In the genomic region with DNA sequence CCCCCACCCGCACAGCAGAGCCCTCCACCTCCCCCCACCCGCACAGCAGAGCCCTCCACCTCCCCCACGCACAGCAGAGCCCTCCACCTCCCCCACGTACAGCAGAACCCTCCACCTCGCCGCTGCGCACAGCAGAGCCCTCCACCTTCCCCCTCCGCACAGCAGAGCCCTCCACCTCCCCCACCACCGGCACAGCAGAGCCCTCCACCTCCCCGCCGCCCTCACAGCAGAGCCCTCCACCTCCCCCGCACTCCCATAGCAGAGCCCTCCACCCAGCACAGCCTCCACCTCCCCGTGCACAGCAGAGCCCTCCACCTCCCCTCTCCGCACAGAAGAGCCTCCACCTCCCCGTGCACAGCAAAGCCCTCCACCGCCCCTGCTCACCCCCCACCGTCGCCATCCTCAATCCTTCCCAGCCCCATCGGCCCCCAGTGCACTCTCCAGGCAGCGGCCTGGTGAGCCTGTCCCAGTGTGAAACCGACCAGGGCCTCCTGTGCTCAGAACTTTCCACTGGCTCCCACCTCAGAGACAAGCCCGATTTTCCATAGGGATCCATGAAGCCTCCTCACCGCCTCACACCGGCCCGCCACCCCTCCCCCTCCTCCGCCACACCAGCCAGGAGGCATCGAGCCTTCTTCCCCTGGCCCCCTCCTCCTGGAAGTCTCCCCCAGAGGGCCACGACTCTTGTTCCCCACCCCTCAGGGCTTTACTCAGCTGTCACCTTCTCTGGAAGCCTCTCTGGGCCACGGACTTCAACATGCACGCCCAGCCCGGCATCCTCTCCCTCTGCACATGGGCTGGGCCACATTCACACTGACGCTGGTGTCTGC, we compare ENCODE assay signal across 30 cellular contexts.
"Had no signal": no experiment of that assay in that cellular context is flagged by ENCODE, and none has a peak within 500 bp of the region (broad histone marks: within the 10 kb centered on the region; RNA-seq: fewer than 3 reads in every experiment).

No MANE protein-coding gene starts in this region.

- H3K9me3 Mint-ChIP-seq: activated CD4-positive, alpha-beta memory T cell treated with anti-CD3 and anti-CD28 coated beads, Interleukin-2, amount 10 ng/mL, durations not matched to agents 7 days and 5 days; activated CD4-positive, alpha-beta T cell treated with anti-CD3 and anti-CD28 coated beads, Interleukin-2, amount 10 ng/mL, durations not matched to agents 7 days and 5 days; activated naive CD4-positive, alpha-beta T cell treated with anti-CD3 and anti-CD28 coated beads, Interleukin-2, amount 10 ng/mL, durations not matched to agents 7 days and 5 days; activated naive CD8-positive, alpha-beta T cell treated with anti-CD3 and anti-CD28 coated beads, Interleukin-2, amount 10 ng/mL, durations not matched to agents 7 days and 5 days; activated T-cell treated with anti-CD3 and anti-CD28 coated beads, Interleukin-2, amount 50 U/mL, for 24 hours; effector memory CD8-positive, alpha-beta T cell; memory B cell; natural killer cell treated with Interleukin-12 subunit alpha and Interleukin-12 subunit beta and Interleukin-15 and Interleukin-18, amount 100 ng/mL, for 72 hours had no signal

- H3K27ac ChIP-seq: brain microvascular endothelial cell, gastroesophageal sphincter, neutrophil, prostate gland, testis, transverse colon had no signal

- H3K9me3 ChIP-seq: gastroesophageal sphincter, mucosa of descending colon, neutrophil, prostate gland, testis, transverse colon had no signal

- H3K4me3 Mint-ChIP-seq: activated CD4-positive, alpha-beta memory T cell treated with anti-CD3 and anti-CD28 coated beads, Interleukin-2, amount 10 ng/mL, durations not matched to agents 7 days and 5 days; activated CD4-positive, alpha-beta T cell treated with anti-CD3 and anti-CD28 coated beads, Interleukin-2, amount 10 ng/mL, durations not matched to agents 7 days and 5 days; activated naive CD4-positive, alpha-beta T cell treated with anti-CD3 and anti-CD28 coated beads, Interleukin-2, amount 10 ng/mL, durations not matched to agents 7 days and 5 days; activated naive CD8-positive, alpha-beta T cell treated with anti-CD3 and anti-CD28 coated beads, Interleukin-2, amount 10 ng/mL, durations not matched to agents 7 days and 5 days; activated T-cell treated with anti-CD3 and anti-CD28 coated beads, Interleukin-2, amount 50 U/mL, for 24 hours; effector memory CD8-positive, alpha-beta T cell; memory B cell; natural killer cell treated with Interleukin-12 subunit alpha and Interleukin-12 subunit beta and Interleukin-15 and Interleukin-18, amount 100 ng/mL, for 72 hours; T-helper 17 cell had no signal

- H3K27me3 Mint-ChIP-seq: activated CD4-positive, alpha-beta memory T cell treated with anti-CD3 and anti-CD28 coated beads, Interleukin-2, amount 10 ng/mL, durations not matched to agents 7 days and 5 days; activated CD4-positive, alpha-beta T cell treated with anti-CD3 and anti-CD28 coated beads, Interleukin-2, amount 10 ng/mL, durations not matched to agents 7 days and 5 days; activated naive CD4-positive, alpha-beta T cell treated with anti-CD3 and anti-CD28 coated beads, Interleukin-2, amount 10 ng/mL, durations not matched to agents 7 days and 5 days; activated naive CD8-positive, alpha-beta T cell treated with anti-CD3 and anti-CD28 coated beads, Interleukin-2, amount 10 ng/mL, durations not matched to agents 7 days and 5 days; activated T-cell treated with anti-CD3 and anti-CD28 coated beads, Interleukin-2, amount 50 U/mL, for 24 hours; effector memory CD8-positive, alpha-beta T cell; memory B cell; natural killer cell treated with Interleukin-12 subunit alpha and Interleukin-12 subunit beta and Interleukin-15 and Interleukin-18, amount 100 ng/mL, for 72 hours; T-helper 17 cell had no signal

- H3K36me3 Mint-ChIP-seq: activated naive CD4-positive, alpha-beta T cell treated with anti-CD3 and anti-CD28 coated beads, Interleukin-2, amount 10 ng/mL, durations not matched to agents 7 days and 5 days; activated naive CD8-positive, alpha-beta T cell treated with anti-CD3 and anti-CD28 coated beads, Interleukin-2, amount 10 ng/mL, durations not matched to agents 7 days and 5 days; memory B cell; natural killer cell treated with Interleukin-12 subunit alpha and Interleukin-12 subunit beta and Interleukin-15 and Interleukin-18, amount 100 ng/mL, for 72 hours had no signal

- H3K4me1 ChIP-seq: gastroesophageal sphincter, prostate gland had no signal

- DNase-seq: activated CD4-positive, alpha-beta memory T cell treated with anti-CD3 and anti-CD28 coated beads, Interleukin-2, amount 10 ng/mL, durations not matched to agents 7 days and 5 days; activated CD4-positive, alpha-beta T cell treated with anti-CD3 and anti-CD28 coated beads for 1 hour; activated CD4-positive, alpha-beta T cell treated with anti-CD3 and anti-CD28 coated beads, Interleukin-2, amount 10 ng/mL, durations not matched to agents 7 days and 5 days; activated CD8-positive, alpha-beta memory T cell treated with anti-CD3 and anti-CD28 coated beads, Interleukin-2, amount 50 U/mL, for 48 hours; activated gamma-delta T cell; activated naive CD4-positive, alpha-beta T cell treated with anti-CD3 and anti-CD28 coated beads, Interleukin-2, amount 10 ng/mL, durations not matched to agents 7 days and 5 days; activated naive CD8-positive, alpha-beta T cell treated with anti-CD3 and anti-CD28 coated beads, Interleukin-2, amount 10 ng/mL, durations not matched to agents 7 days and 5 days; activated T-cell treated with anti-CD3 and anti-CD28 coated beads, Interleukin-2, amount 50 U/mL, for 24 hours; cortex of kidney; effector memory CD8-positive, alpha-beta T cell; erythroblast; head of caudate nucleus; hippocampal formation; left colon; mucosa of descending colon; retina; stimulated activated naive CD4-positive, alpha-beta T cell; T-helper 17 cell; T1000; testis; transverse colon had no signal

- H3K27me3 ChIP-seq: brain microvascular endothelial cell, gastroesophageal sphincter, neutrophil, testis, transverse colon had no signal

- FAIRE-seq: astrocyte, keratinocyte, urothelium cell line had no signal

- H3K4me1 Mint-ChIP-seq: activated CD4-positive, alpha-beta memory T cell treated with anti-CD3 and anti-CD28 coated beads, Interleukin-2, amount 10 ng/mL, durations not matched to agents 7 days and 5 days; activated CD4-positive, alpha-beta T cell treated with anti-CD3 and anti-CD28 coated beads, Interleukin-2, amount 10 ng/mL, durations not matched to agents 7 days and 5 days; activated naive CD4-positive, alpha-beta T cell treated with anti-CD3 and anti-CD28 coated beads, Interleukin-2, amount 10 ng/mL, durations not matched to agents 7 days and 5 days; activated naive CD8-positive, alpha-beta T cell treated with anti-CD3 and anti-CD28 coated beads, Interleukin-2, amount 10 ng/mL, durations not matched to agents 7 days and 5 days; memory B cell had no signal

- H3K36me3 ChIP-seq: brain microvascular endothelial cell, gastroesophageal sphincter, neutrophil, prostate gland, transverse colon had no signal

- ATAC-seq: effector memory CD8-positive, alpha-beta T cell; gastroesophageal sphincter; left colon; mucosa of descending colon; natural killer cell treated with Interleukin-12 subunit alpha and Interleukin-12 subunit beta and Interleukin-15 and Interleukin-18, amount 100 ng/mL, for 72 hours; T-helper 17 cell had no signal

- H3K27ac Mint-ChIP-seq: activated CD4-positive, alpha-beta memory T cell treated with anti-CD3 and anti-CD28 coated beads, Interleukin-2, amount 10 ng/mL, durations not matched to agents 7 days and 5 days; activated naive CD4-positive, alpha-beta T cell treated with anti-CD3 and anti-CD28 coated beads, Interleukin-2, amount 10 ng/mL, durations not matched to agents 7 days and 5 days; activated naive CD8-positive, alpha-beta T cell treated with anti-CD3 and anti-CD28 coated beads, Interleukin-2, amount 10 ng/mL, durations not matched to agents 7 days and 5 days; activated T-cell treated with anti-CD3 and anti-CD28 coated beads, Interleukin-2, amount 50 U/mL, for 24 hours; memory B cell; natural killer cell treated with Interleukin-12 subunit alpha and Interleukin-12 subunit beta and Interleukin-15 and Interleukin-18, amount 100 ng/mL, for 72 hours; T-helper 17 cell had no signal

- H3K4me3 ChIP-seq: gastroesophageal sphincter, mucosa of descending colon, prostate gland, testis, transverse colon had no signal
